In genomic region chr4:141022221-141022760, GRCh38 we compare ENCODE assay signal across 1 cellular context.
TF ChIP-seq lines count a peak whose summit lies in the region.

No MANE protein-coding gene starts in this region.

TF ChIP-seq in SK-N-SH treated with all-trans-retinoic acid at 6 μM for 48 hours, 23 proteins besides CTCF, POLR2A, EP300 and RAD21 (continued from another document):
- TF ChIP-seq GLIS3 (CRISPR knock-in tag; IDR thresholded peaks at IDR 0.05), result no peak
- no peak for TF ChIP-seq ZNF565 (CRISPR knock-in tag; conservative IDR thresholded peaks at IDR 0.05; ENCODE audit: low read depth)
- TF ChIP-seq RARB (CRISPR knock-in tag; IDR thresholded peaks at IDR 0.05), result no peak
- no peak for TF ChIP-seq OSR1 (CRISPR knock-in tag; IDR thresholded peaks at IDR 0.05)
- no peak for TF ChIP-seq PATZ1 (CRISPR knock-in tag; IDR thresholded peaks at IDR 0.05; ENCODE audit: borderline replicate concordance)
- TF ChIP-seq ZNF8 (CRISPR knock-in tag; IDR thresholded peaks at IDR 0.05), result no peak
- no peak for TF ChIP-seq CSDC2 (CRISPR knock-in tag; IDR thresholded peaks at IDR 0.05)
